In the genomic region with DNA sequence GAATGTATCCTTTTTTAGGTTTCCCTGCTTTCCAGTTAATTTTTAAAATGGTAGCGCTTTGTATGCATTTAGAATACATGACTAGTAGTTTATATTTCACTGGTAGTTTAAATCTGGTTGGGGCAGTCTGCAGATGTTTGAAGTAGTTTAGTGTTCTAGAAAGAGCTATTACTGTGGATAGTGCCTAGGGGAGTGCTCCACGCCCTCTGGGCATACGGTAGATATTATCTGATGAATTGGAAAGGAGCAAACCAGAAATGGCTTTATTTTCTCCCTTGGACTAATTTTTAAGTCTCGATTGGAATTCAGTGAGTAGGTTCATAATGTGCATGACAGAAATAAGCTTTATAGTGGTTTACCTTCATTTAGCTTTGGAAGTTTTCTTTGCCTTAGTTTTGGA, we compare ENCODE assay signal across 33 cellular contexts.
"Had no signal": no experiment of that assay in that cellular context is flagged by ENCODE, and none has a peak within 500 bp of the region (broad histone marks: within the 10 kb centered on the region; RNA-seq: fewer than 3 reads in every experiment).

No MANE protein-coding gene starts in this region.

- H3K27me3 ChIP-seq: adrenal gland, body of pancreas, breast epithelium, SJCRH30 had no signal

- H3K4me1 Mint-ChIP-seq: activated CD4-positive, alpha-beta T cell treated with anti-CD3 and anti-CD28 coated beads for 36 hours; activated CD4-positive, alpha-beta T cell treated with anti-CD3 and anti-CD28 coated beads, Interleukin-2, amount 10 ng/mL, durations not matched to agents 7 days and 5 days; T-cell had no signal

- H3K9me3 Mint-ChIP-seq: activated CD4-positive, alpha-beta T cell treated with anti-CD3 and anti-CD28 coated beads, Interleukin-2, amount 10 ng/mL, durations not matched to agents 7 days and 5 days; activated naive CD4-positive, alpha-beta T cell treated with anti-CD3 and anti-CD28 coated beads for 36 hours; activated naive CD4-positive, alpha-beta T cell treated with anti-CD3 and anti-CD28 coated beads, Interleukin-2, amount 50 U/mL, for 72 hours; activated T-cell treated with anti-CD3 and anti-CD28 coated beads, Interleukin-2, amount 50 U/mL, for 24 hours; activated T-helper 2 cell treated with anti-CD3 and anti-CD28 coated beads, Interferon-gamma antibody, Interleukin-2, Interleukin-4, amounts not matched to agents 10 μg/mL and 5 μg/mL and 100 μg/mL, durations not matched to agents 14 hours and 24 hours and 36 hours; T-cell had no signal

- H3K4me3 ChIP-seq: adrenal gland, body of pancreas, breast epithelium, SJCRH30, SK-N-MC had no signal

- H3K27ac Mint-ChIP-seq: activated CD4-positive, alpha-beta T cell treated with anti-CD3 and anti-CD28 coated beads for 36 hours; activated CD4-positive, alpha-beta T cell treated with anti-CD3 and anti-CD28 coated beads, Interleukin-2, amount 10 ng/mL, durations not matched to agents 7 days and 5 days; activated CD8-positive, alpha-beta T cell treated with anti-CD3 and anti-CD28 coated beads, Interleukin-2, amount 10 ng/mL, durations not matched to agents 7 days and 5 days; activated naive CD4-positive, alpha-beta T cell treated with anti-CD3 and anti-CD28 coated beads for 36 hours; activated naive CD4-positive, alpha-beta T cell treated with anti-CD3 and anti-CD28 coated beads, Interleukin-2, amount 50 U/mL, for 72 hours; activated T-cell treated with anti-CD3 and anti-CD28 coated beads, Interleukin-2, amount 50 U/mL, for 24 hours; activated T-helper 2 cell treated with anti-CD3 and anti-CD28 coated beads, Interferon-gamma antibody, Interleukin-2, Interleukin-4, amounts not matched to agents 10 μg/mL and 5 μg/mL and 100 μg/mL, durations not matched to agents 14 hours and 24 hours and 36 hours; T-cell had no signal

- H3K4me1 ChIP-seq: SJCRH30 had no signal

- H3K27ac ChIP-seq: body of pancreas, KMS-11, SJCRH30, SK-N-MC had no signal

- H3K36me3 Mint-ChIP-seq: activated naive CD4-positive, alpha-beta T cell treated with anti-CD3 and anti-CD28 coated beads, Interleukin-2, amount 50 U/mL, for 72 hours; T-cell had no signal

- H3K36me3 ChIP-seq: adrenal gland, breast epithelium, SJCRH30 had no signal

- DNase-seq: activated CD4-positive, alpha-beta T cell treated with anti-CD3 and anti-CD28 coated beads for 36 hours; activated CD4-positive, alpha-beta T cell treated with anti-CD3 and anti-CD28 coated beads, Interleukin-2, amount 10 ng/mL, durations not matched to agents 7 days and 5 days; activated CD4-positive, alpha-beta T cell treated with anti-CD3 and anti-CD28 coated beads, Interleukin-2, amount 50 U/mL, for 48 hours; activated CD8-positive, alpha-beta T cell treated with anti-CD3 and anti-CD28 coated beads, Interleukin-2, amount 10 ng/mL, durations not matched to agents 7 days and 5 days; activated gamma-delta T cell; activated naive CD4-positive, alpha-beta T cell treated with anti-CD3 and anti-CD28 coated beads for 36 hours; activated T-cell treated with anti-CD3 and anti-CD28 coated beads, Interleukin-2, amount 50 U/mL, for 24 hours; adrenal gland; body of pancreas; MM.1S; MV-4-11; NCI-H1092; NCI-H1417; NCI-H146; NCI-H187; NCI-H2029 treated with DMSO at 0.1 percent for 48 hours; NCI-H2107; NCI-H2171; NCI-H510A; NCI-H526; NCI-H748 treated with DMSO at 0.1 percent for 48 hours; NK-92 treated with Interleukin-12 subunit alpha and Interleukin-12 subunit beta, amount 100 ng/mL, for 24 hours; Right ventricle myocardium superior; SJCRH30; T-cell; T-helper 2 cell; T1000 had no signal

- H3K4me3 Mint-ChIP-seq: activated CD4-positive, alpha-beta T cell treated with anti-CD3 and anti-CD28 coated beads for 36 hours; activated CD4-positive, alpha-beta T cell treated with anti-CD3 and anti-CD28 coated beads, Interleukin-2, amount 10 ng/mL, durations not matched to agents 7 days and 5 days; activated CD8-positive, alpha-beta T cell treated with anti-CD3 and anti-CD28 coated beads, Interleukin-2, amount 10 ng/mL, durations not matched to agents 7 days and 5 days; activated naive CD4-positive, alpha-beta T cell treated with anti-CD3 and anti-CD28 coated beads for 36 hours; activated T-cell treated with anti-CD3 and anti-CD28 coated beads, Interleukin-2, amount 50 U/mL, for 24 hours; T-cell had no signal

- H3K4me2 ChIP-seq: KMS-11 had no signal

- ATAC-seq: activated CD4-positive, alpha-beta T cell treated with anti-CD3 and anti-CD28 coated beads for 36 hours; activated CD4-positive, CD25-positive, alpha-beta regulatory T cell treated with anti-CD3 and anti-CD28 coated beads, Interleukin-2, amount 50 U/mL, for 24 hours; activated CD8-positive, alpha-beta T cell treated with anti-CD3 and anti-CD28 coated beads, Interleukin-2, amount 10 ng/mL, durations not matched to agents 7 days and 5 days; activated naive CD4-positive, alpha-beta T cell treated with anti-CD3 and anti-CD28 coated beads, Interleukin-2, amount 50 U/mL, for 72 hours; body of pancreas; T-cell had no signal

- H3K9me3 ChIP-seq: adrenal gland, body of pancreas, breast epithelium, SJCRH30 had no signal
